Comparison of ENCODE assay signal across 11 cellular contexts in the genomic region with DNA sequence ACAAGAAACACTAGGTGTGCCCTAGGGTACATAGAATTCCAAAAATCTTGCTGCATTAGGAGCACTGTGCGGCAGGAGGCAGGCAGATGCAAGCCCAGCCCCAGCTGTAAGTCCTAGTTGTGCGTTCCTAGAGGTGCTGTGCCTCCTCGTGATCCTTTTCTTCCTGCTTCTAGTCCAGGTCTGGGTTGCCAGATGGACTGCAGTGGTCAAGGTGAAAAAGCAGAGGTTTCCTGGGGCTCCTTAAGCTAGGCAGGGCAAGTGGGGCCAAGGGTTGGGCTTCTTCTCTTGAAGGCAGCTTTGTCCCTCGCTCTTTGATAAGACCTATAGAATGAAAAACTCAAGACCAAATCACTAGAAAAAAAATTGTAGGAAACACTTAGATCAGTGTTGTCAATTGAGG.
"Had no signal": no experiment of that assay in that cellular context is flagged by ENCODE, and none has a peak within 500 bp of the region (broad histone marks: within the 10 kb centered on the region; RNA-seq: fewer than 3 reads in every experiment).

No MANE protein-coding gene starts in this region.

- H3K27me3 ChIP-seq: dorsolateral prefrontal cortex, right lobe of liver had no signal

- DNase-seq: activated CD4-positive, alpha-beta T cell treated with anti-CD3 and anti-CD28 coated beads, Interleukin-2, amount 50 U/mL, for 1 hour; activated naive CD4-positive, alpha-beta T cell treated with Interleukin-2 at 50 U/mL for 16 hours; activated T-cell treated with anti-CD3 and anti-CD28 coated beads for 4 hours; dorsolateral prefrontal cortex; mammary epithelial cell; right lobe of liver; stimulated activated naive CD8-positive, alpha-beta T cell treated with anti-CD3 and anti-CD28 coated beads, Interleukin-15, amount 100 ng/mL, for 72 hours; T-helper 2 cell had no signal

- H3K27ac Mint-ChIP-seq: activated T-helper 17 cell treated with anti-CD3 and anti-CD28 coated beads, Interleukin-2, amount 50 U/mL, for 72 hours; natural killer cell treated with Interleukin-12 subunit alpha and Interleukin-12 subunit beta and Interleukin-15 and Interleukin-18, amount 100 ng/mL, for 72 hours; type B pancreatic cell had no signal

- H3K9me3 ChIP-seq: right lobe of liver had no signal

- H3K9me3 Mint-ChIP-seq: activated T-helper 17 cell treated with anti-CD3 and anti-CD28 coated beads, Interleukin-2, amount 50 U/mL, for 72 hours; natural killer cell treated with Interleukin-12 subunit alpha and Interleukin-12 subunit beta and Interleukin-15 and Interleukin-18, amount 100 ng/mL, for 72 hours; stimulated activated naive CD8-positive, alpha-beta T cell treated with anti-CD3 and anti-CD28 coated beads, Interleukin-15, amount 100 ng/mL, for 72 hours; type B pancreatic cell had no signal

- H3K4me3 Mint-ChIP-seq: activated T-helper 17 cell treated with anti-CD3 and anti-CD28 coated beads, Interleukin-2, amount 50 U/mL, for 72 hours; natural killer cell treated with Interleukin-12 subunit alpha and Interleukin-12 subunit beta and Interleukin-15 and Interleukin-18, amount 100 ng/mL, for 72 hours; stimulated activated naive CD8-positive, alpha-beta T cell treated with anti-CD3 and anti-CD28 coated beads, Interleukin-15, amount 100 ng/mL, for 72 hours; type B pancreatic cell had no signal

- H3K36me3 Mint-ChIP-seq: natural killer cell treated with Interleukin-12 subunit alpha and Interleukin-12 subunit beta and Interleukin-15 and Interleukin-18, amount 100 ng/mL, for 72 hours had no signal

- H3K27me3 Mint-ChIP-seq: type B pancreatic cell had no signal

- H3K4me3 ChIP-seq: dorsolateral prefrontal cortex, right lobe of liver had no signal

- ATAC-seq: activated T-helper 17 cell treated with anti-CD3 and anti-CD28 coated beads, Interleukin-2, amount 50 U/mL, for 72 hours; natural killer cell treated with Interleukin-12 subunit alpha and Interleukin-12 subunit beta and Interleukin-15 and Interleukin-18, amount 100 ng/mL, for 72 hours had no signal

- H3K27ac ChIP-seq: right lobe of liver had no signal

- H3K36me3 ChIP-seq: right lobe of liver had no signal
